Comparison of ENCODE assay signal across 9 cellular contexts in genomic region chr1:38004284-38005101, GRCh38. TPM values are rescaled to one million over a fixed set of nuclear protein-coding genes. Genes with fewer than 3 reads are reported as not detected.
A peak's percentile ranks its signal among the peaks of the same experiment; 100 is the strongest.
DNase-seq lines count a peak whose midpoint lies in the region; ATAC-seq, FAIRE-seq and TF ChIP-seq lines count a peak whose summit lies in the region.
"Had no signal": no experiment of that assay in that cellular context is flagged by ENCODE, and none has a peak within 500 bp of the region (broad histone marks: within the 10 kb centered on the region; RNA-seq: fewer than 3 reads in every experiment).

No MANE protein-coding gene starts in this region.

- CTCF ChIA-PET in CD8-positive, alpha-beta T cell (lab: Charles Lee) = interaction anchor here (0.6 to 5.2 kb wide), 3 partner anchors 11 to 14 kb away, joined by 3 to 32 read pairs (median 5); partner anchors contain the start of gene SF3A3
- CTCF ChIA-PET in HepG2 (lab: Yijun Ruan, JAX; ENCODE audit: low intra/inter-chr PET ratio, low total read pairs) = interaction anchor here (1.1 kb wide), 1 partner anchor 15 kb away, joined by 3 read pairs; the partner anchor contains the start of gene SF3A3

- H3K4me3 ChIP-seq in CD8-positive, alpha-beta T cell (ENCODE audit: low read depth, low read length) = peak overlapping the region; percentile 47
- H3K4me3 ChIP-seq in astrocyte (ENCODE audit: insufficient read depth, low read depth, low read length) (peak overlapping the region; percentile 87), HepG2 (replicated peaks in 1 of 3; ENCODE audit: insufficient read depth in 1 of 3, low read depth in 2 of 3, low read length in 3 of 3) (peak overlapping the region; percentile 56 to 93 (median 87)), thymus (ENCODE audit: low read length) (peak overlapping the region; percentile 78)

- H2AFZ ChIP-seq in astrocyte (ENCODE audit: low read depth, low read length) (no peak overlapping the region), HepG2 (ENCODE audit: low read length) (no peak overlapping the region)

- in situ Hi-C loops in HepG2 (cut with HindIII; ENCODE audit: extremely low pct_ligation_motif_present, low pct_unique_long_range_greater_than_20kb) = no loop called here

- H3K36me3 Mint-ChIP-seq in CD8-positive, alpha-beta T cell = no peaks in the 10 kb centered on the region
- H3K36me3 Mint-ChIP-seq in astrocyte (ENCODE audit: low read depth, unreplicated experiment) = peaks cover 9% of the 10 kb centered on the region

- peaks cover 53% of the 10 kb centered on the region for H3K79me2 ChIP-seq in astrocyte (ENCODE audit: insufficient read depth, low read length)
- peaks cover 20% of the 10 kb centered on the region for H3K79me2 ChIP-seq in HepG2 (ENCODE audit: insufficient read depth, low read length)

- H3K27me3 ChIP-seq in CD8-positive, alpha-beta T cell (ENCODE audit: insufficient read depth, low read length) = no peaks in the 10 kb centered on the region
- no peaks in the 10 kb centered on the region for H3K27me3 ChIP-seq in astrocyte (ENCODE audit: insufficient read depth, low read length)
- no peaks in the 10 kb centered on the region; a peak in 1 of 5 replicates for H3K27me3 ChIP-seq in HepG2 (ENCODE audit: control insufficient read depth in 1 of 2, insufficient read depth in 2 of 2, low read length in 2 of 2)
- no peaks in the 10 kb centered on the region for H3K27me3 ChIP-seq in thymus (ENCODE audit: control insufficient read depth, insufficient read depth)

- peak in 2 of 7 experiments; percentile 36 to 58 for DNase-seq in CD8-positive, alpha-beta T cell
- DNase-seq in astrocyte (ENCODE audit: low read depth) = no peak
- DNase-seq in HepG2 (ENCODE audit: low spot score) = no peak
- DNase-seq in NCI-H510A (lab: John Stamatoyannopoulos, UW) = no peak
- DNase-seq in pons (ENCODE audit: low spot score) = no peak

- FAIRE-seq in astrocyte (lab: Jason Lieb, UNC) (no peak), HepG2 (lab: Jason Lieb, UNC) (no peak)

- no peaks in the 10 kb centered on the region for H3K9me3 ChIP-seq in CD8-positive, alpha-beta T cell (ENCODE audit: low read length)
- H3K9me3 ChIP-seq in astrocyte (ENCODE audit: insufficient read depth, low read depth, low read length) (no peaks in the 10 kb centered on the region), HepG2 (ENCODE audit: low read length) (no peaks in the 10 kb centered on the region), thymus (ENCODE audit: control insufficient read depth) (no peaks in the 10 kb centered on the region)

- H3K4me2 ChIP-seq in astrocyte (ENCODE audit: low read length) = peak overlapping the region; percentile 92
- peak overlapping the region; percentile 93 for H3K4me2 ChIP-seq in HepG2 (ENCODE audit: low read depth, low read length)

- H3K9ac ChIP-seq in astrocyte (ENCODE audit: low read length) (peak overlapping the region; percentile 89), HepG2 (ENCODE audit: insufficient read depth, low read depth, low read length) (peak overlapping the region; percentile 85)

- BruUV-seq in HepG2 (replicated peaks; lab: Mats Ljungman, UMichigan) = TSS peak; percentile 77

- TF ChIP-seq RAD21 in Ishikawa (IDR thresholded peaks at IDR 0.05; ENCODE audit: low read depth) = no peak
- TF ChIP-seq RAD21 in HepG2 (CRISPR knock-in tag; IDR thresholded peaks at IDR 0.05) = no peak

- POLR2A ChIA-PET in CD8-positive, alpha-beta T cell (lab: Charles Lee) = no interaction called here
- POLR2A ChIA-PET in HepG2 (lab: Yijun Ruan, JAX) = interaction anchor here (1.4 kb wide), 1 partner anchor 9 kb away, joined by 10 read pairs; the partner anchor contains the start of gene UTP11

- 5% methylated on average over 16 of the region's 26 CpGs for WGBS in HepG2 (ENCODE audit: low lambda C conversion rate)
- WGBS in thymus = 7% methylated on average over 26 of the region's 26 CpGs

- no peak for TF ChIP-seq EP300 in Ishikawa (IDR thresholded peaks at IDR 0.05; ENCODE audit: borderline replicate concordance)
- TF ChIP-seq EP300 in HepG2 (IDR thresholded peaks at IDR 0.05; ENCODE audit: low read depth in 2 of 2, low read length in 2 of 2) = no peak
- no peak for TF ChIP-seq EP300 in HepG2 (CRISPR knock-in tag; IDR thresholded peaks at IDR 0.05; ENCODE audit: borderline replicate concordance)

- no peak for TF ChIP-seq POLR2A in HepG2 (IDR thresholded peaks at IDR 0.05; ENCODE audit: insufficient read depth in 1 of 2, low read depth in 2 of 2, low read length in 2 of 2)

- ATAC-seq in CD8-positive, alpha-beta T cell = peak; percentile 24
- ATAC-seq in HepG2 = no peak; the same call in 1 of the 3 replicates
- no peak for ATAC-seq in HG03108 (IDR thresholded peaks at IDR 0.05; ENCODE audit: unreplicated experiment)

- no peaks in the 10 kb centered on the region for H3K27me3 Mint-ChIP-seq in CD8-positive, alpha-beta T cell (ENCODE audit: low read depth)
- no peaks in the 10 kb centered on the region for H3K27me3 Mint-ChIP-seq in astrocyte (ENCODE audit: low read depth, unreplicated experiment)

- H3K27ac ChIP-seq in CD8-positive, alpha-beta T cell (ENCODE audit: low read depth, low read length) = no peak overlapping the region
- H3K27ac ChIP-seq in astrocyte (ENCODE audit: low read depth, low read length) (peak overlapping the region; percentile 59), HepG2 (ENCODE audit: extremely low read length, insufficient read depth, low read length) (peak overlapping the region; percentile 43), thymus (ENCODE audit: low read depth) (peak overlapping the region; percentile 20)

- H3K4me1 ChIP-seq in CD8-positive, alpha-beta T cell (ENCODE audit: insufficient read depth, low read length) = peaks cover 35% of the 10 kb centered on the region
- H3K4me1 ChIP-seq in astrocyte (ENCODE audit: insufficient read depth, low read length) (peaks cover 46% of the 10 kb centered on the region), HepG2 (ENCODE audit: insufficient read depth, low read length) (peaks cover 66% of the 10 kb centered on the region), thymus (ENCODE audit: control insufficient read depth, insufficient read depth, low read length) (peaks cover 10% of the 10 kb centered on the region)

- peak overlapping the region; percentile 83 for H3K4me3 Mint-ChIP-seq in CD8-positive, alpha-beta T cell
- H3K4me3 Mint-ChIP-seq in astrocyte (ENCODE audit: unreplicated experiment) = peak overlapping the region; percentile 92

- TF ChIP-seq CTCF in CD8-positive, alpha-beta T cell (IDR thresholded peaks at IDR 0.05) = no peak
- no peak for TF ChIP-seq CTCF in astrocyte (IDR thresholded peaks at IDR 0.05; ENCODE audit: insufficient read depth, low read depth, low read length)
- TF ChIP-seq CTCF in HepG2 (CRISPR knock-in tag; IDR thresholded peaks at IDR 0.05) = no peak

- peak overlapping the region; percentile 79 for H3K27ac Mint-ChIP-seq in CD8-positive, alpha-beta T cell
- peak overlapping the region; percentile 66 for H3K27ac Mint-ChIP-seq in astrocyte (ENCODE audit: unreplicated experiment)

- H4K20me1 ChIP-seq in astrocyte (ENCODE audit: insufficient read depth, low read length) = peaks cover 27% of the 10 kb centered on the region
- no peaks in the 10 kb centered on the region for H4K20me1 ChIP-seq in HepG2 (ENCODE audit: insufficient read depth, low read length)

- no peaks in the 10 kb centered on the region for H3K9me3 Mint-ChIP-seq in CD8-positive, alpha-beta T cell
- H3K9me3 Mint-ChIP-seq in astrocyte (ENCODE audit: unreplicated experiment) = no peaks in the 10 kb centered on the region

- H3K4me1 Mint-ChIP-seq in CD8-positive, alpha-beta T cell (ENCODE audit: low read depth) = peaks cover 54% of the 10 kb centered on the region
- H3K4me1 Mint-ChIP-seq in astrocyte (ENCODE audit: low read depth, unreplicated experiment) = peaks cover 37% of the 10 kb centered on the region

- no peaks in the 10 kb centered on the region for H3K36me3 ChIP-seq in CD8-positive, alpha-beta T cell (ENCODE audit: insufficient read depth, low read length)
- H3K36me3 ChIP-seq in astrocyte (ENCODE audit: insufficient read depth, low read length) (no peaks in the 10 kb centered on the region), HepG2 (replicated peaks in 1 of 2; ENCODE audit: control insufficient read depth in 1 of 2, insufficient read depth in 2 of 2, low read length in 2 of 2) (no peaks in the 10 kb centered on the region), thymus (ENCODE audit: control insufficient read depth, insufficient read depth) (no peaks in the 10 kb centered on the region)

- intact Hi-C loops in CD8-positive, alpha-beta T cell (cut with DNase I, micrococcal nuclease) = loop anchor here in 1 of 2 experiments (1.0 kb wide), 2 partner anchors 14 to 15 kb away; partner anchors contain the start of gene SF3A3
- intact Hi-C loops in HepG2 (cut with micrococcal nuclease; ENCODE audit: unreplicated experiment) = no loop called here

RNA-seq across cellular contexts. Expression of gene FHL3, which starts 0.8 kb away (rescaled TPM):
- 1 to 10 TPM; 5.6 to 5.9 TPM for total RNA-seq in CD8-positive, alpha-beta T cell
- total RNA-seq in astrocyte (107 and 116 TPM in 2 replicates), HepG2 (2016; rRNA removed; fragmentation: Illumina TruSeq; extraction: Trizol) (2.8 TPM in 2 replicates)
- total RNA-seq in HepG2 (2016; cell fraction: cytosol; rRNA removed; fragmentation: Illumina TruSeq; extraction: Trizol; ENCODE audit: low read depth) = 2.3 and 2.5 TPM in 2 replicates
- total RNA-seq in HepG2 (2016; cell fraction: insoluble cytoplasmic fraction; rRNA removed; fragmentation: Illumina TruSeq; extraction: Trizol) = 1.7 and 3.4 TPM in 2 replicates
- 3.3 and 3.5 TPM in 2 replicates for total RNA-seq in HepG2 (2016; cell fraction: membrane; rRNA removed; fragmentation: Illumina TruSeq; extraction: Trizol)
- 3.1 and 4.0 TPM in 2 replicates for total RNA-seq in HepG2 (2016; cell fraction: nucleus; rRNA removed; fragmentation: Illumina TruSeq; extraction: Trizol)
- polyA plus RNA-seq in HepG2 (2011; rRNA removed) (6.6 and 8.6 TPM in 2 replicates), thymus (18.7 TPM)
- polyA plus RNA-seq in HepG2 (2011; cell fraction: cytosol; rRNA removed) = 5.2 and 5.5 TPM in 2 replicates
- polyA plus RNA-seq in HepG2 (2011; cell fraction: nucleus; rRNA removed) = 31.9 and 32.9 TPM in 2 replicates
- polyA plus RNA-seq in HepG2 (2012) = 11.9 and 15.1 TPM in 2 replicates
- polyA plus RNA-seq in HepG2 (2016; cell fraction: cytosol; fragmentation: Illumina TruSeq; extraction: Trizol; ENCODE audit: low read depth) = 5.5 and 6.1 TPM in 2 replicates
- polyA plus RNA-seq in HepG2 (2016; cell fraction: insoluble cytoplasmic fraction; fragmentation: Illumina TruSeq; extraction: Trizol; ENCODE audit: low read depth) = 4.6 and 6.9 TPM in 2 replicates
- 7.6 and 10.1 TPM in 2 replicates for polyA plus RNA-seq in HepG2 (2016; cell fraction: membrane; fragmentation: Illumina TruSeq; extraction: Trizol; ENCODE audit: low read depth)
- 7.2 and 9.0 TPM in 2 replicates for polyA plus RNA-seq in HepG2 (2016; cell fraction: nucleus; fragmentation: Illumina TruSeq; extraction: Trizol; ENCODE audit: insufficient read depth, low read depth)
- 23.2 and 31.5 TPM in 2 replicates for polyA minus RNA-seq in HepG2 (2011; rRNA and poly(A)+ RNA removed; ENCODE audit: low replicate concordance)
- polyA minus RNA-seq in HepG2 (2011; cell fraction: cytosol; rRNA and poly(A)+ RNA removed) = 8.4 and 8.7 TPM in 2 replicates
- polyA minus RNA-seq in HepG2 (2011; cell fraction: nucleus; rRNA and poly(A)+ RNA removed) = 15.3 and 23.5 TPM in 2 replicates

RNA-seq across cellular contexts. Expression of gene UTP11, which starts 8.0 kb away (rescaled TPM):
- 10 to 100 TPM; 12.8 to 14.0 TPM for total RNA-seq in CD8-positive, alpha-beta T cell
- total RNA-seq in astrocyte (38.2 and 42.6 TPM in 2 replicates), HepG2 (2016; rRNA removed; fragmentation: Illumina TruSeq; extraction: Trizol) (44.8 and 71.4 TPM in 2 replicates)
- 8.4 and 10.8 TPM in 2 replicates for total RNA-seq in HepG2 (2016; cell fraction: cytosol; rRNA removed; fragmentation: Illumina TruSeq; extraction: Trizol; ENCODE audit: low read depth)
- 43.6 and 60.8 TPM in 2 replicates for total RNA-seq in HepG2 (2016; cell fraction: insoluble cytoplasmic fraction; rRNA removed; fragmentation: Illumina TruSeq; extraction: Trizol)
- 16.8 and 19.4 TPM in 2 replicates for total RNA-seq in HepG2 (2016; cell fraction: membrane; rRNA removed; fragmentation: Illumina TruSeq; extraction: Trizol)
- total RNA-seq in HepG2 (2016; cell fraction: nucleus; rRNA removed; fragmentation: Illumina TruSeq; extraction: Trizol) = 20.6 and 23.0 TPM in 2 replicates
- polyA plus RNA-seq in HepG2 (2011; rRNA removed) (11.8 and 13.5 TPM in 2 replicates), thymus (30.3 TPM)
- polyA plus RNA-seq in HepG2 (2011; cell fraction: cytosol; rRNA removed) = 7.8 and 10.7 TPM in 2 replicates
- polyA plus RNA-seq in HepG2 (2011; cell fraction: nucleus; rRNA removed) = 4.5 and 5.5 TPM in 2 replicates
- polyA plus RNA-seq in HepG2 (2012) = 16.1 and 22.2 TPM in 2 replicates
- polyA plus RNA-seq in HepG2 (2016; cell fraction: cytosol; fragmentation: Illumina TruSeq; extraction: Trizol; ENCODE audit: low read depth) = 8.5 and 9.1 TPM in 2 replicates
- 71.4 and 74.3 TPM in 2 replicates for polyA plus RNA-seq in HepG2 (2016; cell fraction: insoluble cytoplasmic fraction; fragmentation: Illumina TruSeq; extraction: Trizol; ENCODE audit: low read depth)
- 11.7 and 13.3 TPM in 2 replicates for polyA plus RNA-seq in HepG2 (2016; cell fraction: membrane; fragmentation: Illumina TruSeq; extraction: Trizol; ENCODE audit: low read depth)
- 35.4 and 38.1 TPM in 2 replicates for polyA plus RNA-seq in HepG2 (2016; cell fraction: nucleus; fragmentation: Illumina TruSeq; extraction: Trizol; ENCODE audit: insufficient read depth, low read depth)
- polyA minus RNA-seq in HepG2 (2011; rRNA and poly(A)+ RNA removed; ENCODE audit: low replicate concordance) = 5.8 and 16.2 TPM in 2 replicates
- 6.4 and 11.6 TPM in 2 replicates for polyA minus RNA-seq in HepG2 (2011; cell fraction: cytosol; rRNA and poly(A)+ RNA removed)
- 18.2 and 19.0 TPM in 2 replicates for polyA minus RNA-seq in HepG2 (2011; cell fraction: nucleus; rRNA and poly(A)+ RNA removed)

RNA-seq across cellular contexts. Expression of gene SF3A3, which starts 14.7 kb away (rescaled TPM):
- total RNA-seq in CD8-positive, alpha-beta T cell = 10 to 100 TPM; 41.7 to 42.6 TPM
- total RNA-seq in astrocyte (66.5 and 76.8 TPM in 2 replicates), HepG2 (2016; rRNA removed; fragmentation: Illumina TruSeq; extraction: Trizol) (122 and 189 TPM in 2 replicates)
- 18.5 and 25.3 TPM in 2 replicates for total RNA-seq in HepG2 (2016; cell fraction: cytosol; rRNA removed; fragmentation: Illumina TruSeq; extraction: Trizol; ENCODE audit: low read depth)
- 132 and 186 TPM in 2 replicates for total RNA-seq in HepG2 (2016; cell fraction: insoluble cytoplasmic fraction; rRNA removed; fragmentation: Illumina TruSeq; extraction: Trizol)
- total RNA-seq in HepG2 (2016; cell fraction: membrane; rRNA removed; fragmentation: Illumina TruSeq; extraction: Trizol) = 29.8 and 36.9 TPM in 2 replicates
- total RNA-seq in HepG2 (2016; cell fraction: nucleus; rRNA removed; fragmentation: Illumina TruSeq; extraction: Trizol) = 74.7 and 82.3 TPM in 2 replicates
- polyA plus RNA-seq in HepG2 (2011; rRNA removed) (24.1 and 31.6 TPM in 2 replicates), thymus (26.8 TPM)
- polyA plus RNA-seq in HepG2 (2011; cell fraction: cytosol; rRNA removed) = 16.2 and 22.5 TPM in 2 replicates
- polyA plus RNA-seq in HepG2 (2011; cell fraction: nucleus; rRNA removed) = 24.3 and 33.1 TPM in 2 replicates
- polyA plus RNA-seq in HepG2 (2012) = 47.3 and 68.3 TPM in 2 replicates
- 8.8 and 10.6 TPM in 2 replicates for polyA plus RNA-seq in HepG2 (2016; cell fraction: cytosol; fragmentation: Illumina TruSeq; extraction: Trizol; ENCODE audit: low read depth)
- 124 and 134 TPM in 2 replicates for polyA plus RNA-seq in HepG2 (2016; cell fraction: insoluble cytoplasmic fraction; fragmentation: Illumina TruSeq; extraction: Trizol; ENCODE audit: low read depth)
- polyA plus RNA-seq in HepG2 (2016; cell fraction: membrane; fragmentation: Illumina TruSeq; extraction: Trizol; ENCODE audit: low read depth) = 11.0 and 11.3 TPM in 2 replicates
- 54.3 and 57.2 TPM in 2 replicates for polyA plus RNA-seq in HepG2 (2016; cell fraction: nucleus; fragmentation: Illumina TruSeq; extraction: Trizol; ENCODE audit: insufficient read depth, low read depth)
- polyA minus RNA-seq in HepG2 (2011; rRNA and poly(A)+ RNA removed; ENCODE audit: low replicate concordance) = 13.7 and 41.0 TPM in 2 replicates
- polyA minus RNA-seq in HepG2 (2011; cell fraction: cytosol; rRNA and poly(A)+ RNA removed) = 34.7 and 37.0 TPM in 2 replicates
- polyA minus RNA-seq in HepG2 (2011; cell fraction: nucleus; rRNA and poly(A)+ RNA removed) = 42.7 and 58.1 TPM in 2 replicates

RNA-seq across cellular contexts. Expression of gene POU3F1, which starts 42.1 kb away (rescaled TPM):
- total RNA-seq in CD8-positive, alpha-beta T cell = 1 to 10 TPM; 1.0 to 1.1 TPM
- total RNA-seq in astrocyte (2.3 and 3.3 TPM in 2 replicates), HepG2 (2016; rRNA removed; fragmentation: Illumina TruSeq; extraction: Trizol) (not detected in 2 replicates)
- not detected in 2 replicates for total RNA-seq in HepG2 (2016; cell fraction: cytosol; rRNA removed; fragmentation: Illumina TruSeq; extraction: Trizol; ENCODE audit: low read depth)
- not detected in 2 replicates for total RNA-seq in HepG2 (2016; cell fraction: insoluble cytoplasmic fraction; rRNA removed; fragmentation: Illumina TruSeq; extraction: Trizol)
- not detected in 2 replicates for total RNA-seq in HepG2 (2016; cell fraction: membrane; rRNA removed; fragmentation: Illumina TruSeq; extraction: Trizol)
- total RNA-seq in HepG2 (2016; cell fraction: nucleus; rRNA removed; fragmentation: Illumina TruSeq; extraction: Trizol) = not detected in 2 replicates
- polyA plus RNA-seq in HepG2 (2011; rRNA removed) (not detected in 2 replicates), thymus (0.30 TPM)
- not detected in 2 replicates for polyA plus RNA-seq in HepG2 (2011; cell fraction: cytosol; rRNA removed)
- polyA plus RNA-seq in HepG2 (2011; cell fraction: nucleus; rRNA removed) = not detected in 2 replicates
- polyA plus RNA-seq in HepG2 (2012) = not detected in 2 replicates
- not detected in 2 replicates for polyA plus RNA-seq in HepG2 (2016; cell fraction: cytosol; fragmentation: Illumina TruSeq; extraction: Trizol; ENCODE audit: low read depth)
- not detected in 2 replicates for polyA plus RNA-seq in HepG2 (2016; cell fraction: insoluble cytoplasmic fraction; fragmentation: Illumina TruSeq; extraction: Trizol; ENCODE audit: low read depth)
- polyA plus RNA-seq in HepG2 (2016; cell fraction: membrane; fragmentation: Illumina TruSeq; extraction: Trizol; ENCODE audit: low read depth) = not detected in 2 replicates
- polyA plus RNA-seq in HepG2 (2016; cell fraction: nucleus; fragmentation: Illumina TruSeq; extraction: Trizol; ENCODE audit: insufficient read depth, low read depth) = not detected in 2 replicates
- 0.07 TPM in 1 of 2 replicates, not detected in the other for polyA minus RNA-seq in HepG2 (2011; rRNA and poly(A)+ RNA removed; ENCODE audit: low replicate concordance)
- polyA minus RNA-seq in HepG2 (2011; cell fraction: cytosol; rRNA and poly(A)+ RNA removed) = not detected in 2 replicates
- not detected in 2 replicates for polyA minus RNA-seq in HepG2 (2011; cell fraction: nucleus; rRNA and poly(A)+ RNA removed)
- total RNA-seq: LHCN-M2 had no signal

RNA-seq across cellular contexts. Expression of gene INPP5B, which starts 57.6 kb away (rescaled TPM):
- 10 to 100 TPM; 11.2 to 12.7 TPM for total RNA-seq in CD8-positive, alpha-beta T cell
- total RNA-seq in astrocyte = 19.4 and 21.4 TPM in 2 replicates
- total RNA-seq in HepG2 (2016; rRNA removed; fragmentation: Illumina TruSeq; extraction: Trizol) = 9.0 and 9.1 TPM in 2 replicates
- total RNA-seq in HepG2 (2016; cell fraction: cytosol; rRNA removed; fragmentation: Illumina TruSeq; extraction: Trizol; ENCODE audit: low read depth) = 3.6 and 5.3 TPM in 2 replicates
- total RNA-seq in HepG2 (2016; cell fraction: insoluble cytoplasmic fraction; rRNA removed; fragmentation: Illumina TruSeq; extraction: Trizol) = 8.8 and 11.3 TPM in 2 replicates
- 3.4 and 3.8 TPM in 2 replicates for total RNA-seq in HepG2 (2016; cell fraction: membrane; rRNA removed; fragmentation: Illumina TruSeq; extraction: Trizol)
- 7.2 and 10.1 TPM in 2 replicates for total RNA-seq in HepG2 (2016; cell fraction: nucleus; rRNA removed; fragmentation: Illumina TruSeq; extraction: Trizol)
- 9.8 and 10.9 TPM in 2 replicates for polyA plus RNA-seq in HepG2 (2011; rRNA removed)
- polyA plus RNA-seq in HepG2 (2011; cell fraction: cytosol; rRNA removed) = 5.7 and 7.2 TPM in 2 replicates
- polyA plus RNA-seq in HepG2 (2011; cell fraction: nucleus; rRNA removed) = 13.9 and 16.7 TPM in 2 replicates
- polyA plus RNA-seq in HepG2 (2012) = 6.0 and 6.2 TPM in 2 replicates
- 0.57 and 0.60 TPM in 2 replicates for polyA plus RNA-seq in HepG2 (2016; cell fraction: cytosol; fragmentation: Illumina TruSeq; extraction: Trizol; ENCODE audit: low read depth)
- 5.8 and 6.1 TPM in 2 replicates for polyA plus RNA-seq in HepG2 (2016; cell fraction: insoluble cytoplasmic fraction; fragmentation: Illumina TruSeq; extraction: Trizol; ENCODE audit: low read depth)
- 1.4 and 1.6 TPM in 2 replicates for polyA plus RNA-seq in HepG2 (2016; cell fraction: membrane; fragmentation: Illumina TruSeq; extraction: Trizol; ENCODE audit: low read depth)
- 9.0 and 10.2 TPM in 2 replicates for polyA plus RNA-seq in HepG2 (2016; cell fraction: nucleus; fragmentation: Illumina TruSeq; extraction: Trizol; ENCODE audit: insufficient read depth, low read depth)
- 10.5 and 25.4 TPM in 2 replicates for polyA minus RNA-seq in HepG2 (2011; rRNA and poly(A)+ RNA removed; ENCODE audit: low replicate concordance)
- 6.4 and 9.1 TPM in 2 replicates for polyA minus RNA-seq in HepG2 (2011; cell fraction: cytosol; rRNA and poly(A)+ RNA removed)
- 20.9 and 33.6 TPM in 2 replicates for polyA minus RNA-seq in HepG2 (2011; cell fraction: nucleus; rRNA and poly(A)+ RNA removed)
- polyA plus RNA-seq in thymus = 24.8 TPM

Comparison
In these comparisons a context has a peak if more than half of its experiments do, and no peak if none do; other contexts are left out.
1. RNA of gene FHL3, which starts 0.8 kb away (total RNA-seq): 107 to 116 TPM in astrocyte; 5.6 to 5.9 TPM in CD8-positive, alpha-beta T cell and 1.7 to 4.0 TPM in HepG2; every median in the first group is over 10 times any median in the second.
2. Peak in every context shown above with its lines, with median percentiles within 50 percentile points of each other: H3K4me3 ChIP-seq.